ENCODE assay signal across 7 cellular contexts in genomic region chr2:101244373-101244772, GRCh38. TPM values are rescaled to one million over a fixed set of nuclear protein-coding genes. Genes with fewer than 3 reads are reported as not detected.
DNase-seq lines count a peak whose midpoint lies in the region; ATAC-seq, FAIRE-seq and TF ChIP-seq lines count a peak whose summit lies in the region.
"Not testable (repeated sequence)": the region's sequence is repeated elsewhere in the genome, so short reads cannot be mapped to it uniquely, and the experiment has no call there.

No MANE protein-coding gene starts in this region.

- not testable (repeated sequence) for H3K9ac ChIP-seq in HepG2 (ENCODE audit: insufficient read depth, low read depth, low read length)

- H3K4me3 Mint-ChIP-seq in type B pancreatic cell: peak overlapping the region; percentile 60

- not testable (repeated sequence) for TF ChIP-seq CTCF in C4-2B (conservative IDR thresholded peaks at IDR 0.05); PC-9 (conservative IDR thresholded peaks at IDR 0.05); bronchial epithelial cell (IDR thresholded peaks at IDR 0.05; ENCODE audit: insufficient read depth, low read length, severe bottlenecking); HepG2 (CRISPR knock-in tag; IDR thresholded peaks at IDR 0.05); prostate gland (IDR thresholded peaks at IDR 0.05); type B pancreatic cell (conservative IDR thresholded peaks at IDR 0.05)

- TF ChIP-seq RAD21 in HepG2 (CRISPR knock-in tag; IDR thresholded peaks at IDR 0.05): not testable (repeated sequence)

- FAIRE-seq in bronchial epithelial cell (lab: Jason Lieb, UNC); HepG2 (lab: Jason Lieb, UNC): not testable (repeated sequence)

- peaks cover 25% of the 10 kb centered on the region for H3K4me1 ChIP-seq in PC-9 (replicated peaks; ENCODE audit: insufficient read depth)
- H3K4me1 ChIP-seq in HepG2 (ENCODE audit: insufficient read depth, low read length): peaks cover 98% of the 10 kb centered on the region
- H3K4me1 ChIP-seq in prostate gland (replicated peaks): not testable (repeated sequence)

- H3K27ac Mint-ChIP-seq in type B pancreatic cell: peak overlapping the region; percentile 77

- not testable (repeated sequence) for H2AFZ ChIP-seq in PC-9; HepG2 (ENCODE audit: low read length)

- intact Hi-C loops in PC-9 (cut with micrococcal nuclease; ENCODE audit: unreplicated experiment); HepG2 (cut with micrococcal nuclease; ENCODE audit: unreplicated experiment); prostate gland (cut with DNase I): not testable (repeated sequence)

- not testable (repeated sequence) for H3K4me3 ChIP-seq in PC-9; bronchial epithelial cell (ENCODE audit: low read depth, low read length); HepG2 (replicated peaks in 1 of 3; ENCODE audit: insufficient read depth in 1 of 3, low read depth in 2 of 3, low read length in 3 of 3); prostate gland

- H3K27me3 Mint-ChIP-seq in type B pancreatic cell: not testable (repeated sequence)

- not testable (repeated sequence) for H3K79me2 ChIP-seq in PC-9 (ENCODE audit: low read depth); HepG2 (ENCODE audit: insufficient read depth, low read length)

- peak overlapping the region; percentile 83 for H3K27ac ChIP-seq in C4-2B
- not testable (repeated sequence) for H3K27ac ChIP-seq in PC-9; HepG2 (ENCODE audit: extremely low read length, insufficient read depth, low read length)
- peak overlapping the region; percentile 55 to 72 for H3K27ac ChIP-seq in prostate gland

- peaks cover 13% of the 10 kb centered on the region for H3K9me3 Mint-ChIP-seq in type B pancreatic cell

- not testable (repeated sequence) for BruUV-seq in PC-9 (replicated peaks; lab: Mats Ljungman, UMichigan); HepG2 (replicated peaks; lab: Mats Ljungman, UMichigan)

- not testable (repeated sequence) for H3K9me2 ChIP-seq in PC-9 (ENCODE audit: insufficient read depth)

- POLR2A ChIA-PET in PC-9 (lab: Charles Lee; ENCODE audit: unreplicated experiment) (interaction anchor here (0.6 kb wide), 1 partner anchor 348 kb away, joined by 4 read pairs; no protein-coding TSS in a partner anchor), HepG2 (lab: Yijun Ruan, JAX) (interaction anchor here (1.3 to 1.4 kb wide), 2 partner anchors 8 to 37 kb away, joined by 3 to 5 read pairs; no protein-coding TSS in a partner anchor)

- TF ChIP-seq POLR2A in HepG2 (IDR thresholded peaks at IDR 0.05; ENCODE audit: insufficient read depth in 1 of 2, low read depth in 2 of 2, low read length in 2 of 2); prostate gland (IDR thresholded peaks at IDR 0.05): not testable (repeated sequence)

- in situ Hi-C loops in HepG2 (cut with HindIII; ENCODE audit: extremely low pct_ligation_motif_present, low pct_unique_long_range_greater_than_20kb): not testable (repeated sequence)

- not testable (repeated sequence) for ATAC-seq in HepG2

- TF ChIP-seq EP300 in HepG2 (IDR thresholded peaks at IDR 0.05; ENCODE audit: low read depth in 2 of 2, low read length in 2 of 2); HepG2 (CRISPR knock-in tag; IDR thresholded peaks at IDR 0.05; ENCODE audit: borderline replicate concordance): not testable (repeated sequence)

- H3K36me3 ChIP-seq in PC-9 (ENCODE audit: low read depth); bronchial epithelial cell (ENCODE audit: control insufficient read depth, insufficient read depth, low read length); HepG2 (replicated peaks in 1 of 2; ENCODE audit: control insufficient read depth in 1 of 2, insufficient read depth in 2 of 2, low read length in 2 of 2); prostate gland: not testable (repeated sequence)

- not testable (repeated sequence) for H3K36me3 Mint-ChIP-seq in type B pancreatic cell

- H3K4me2 ChIP-seq in PC-9: peak overlapping the region; percentile 64
- H3K4me2 ChIP-seq in HepG2 (ENCODE audit: low read depth, low read length): not testable (repeated sequence)

- CTCF ChIA-PET in PC-9 (lab: Charles Lee); HepG2 (lab: Yijun Ruan, JAX; ENCODE audit: low intra/inter-chr PET ratio, low total read pairs): not testable (repeated sequence)

- peak; percentile 42 for DNase-seq in DMS53 treated with DMSO at 0.1 percent for 48 hours (lab: John Stamatoyannopoulos, UW; ENCODE audit: unreplicated experiment)
- DNase-seq in PC-9: peak in 1 of 2 experiments; percentile 80
- DNase-seq in bronchial epithelial cell (ENCODE audit: low read depth): peak; percentile 58
- DNase-seq in HepG2 (ENCODE audit: low spot score); type B pancreatic cell (ENCODE audit: extremely low spot score, unreplicated experiment): not testable (repeated sequence)
- DNase-seq in prostate gland (ENCODE audit: low spot score): peak; percentile 53

- H3K9me3 ChIP-seq in PC-9 (ENCODE audit: insufficient read depth, low read depth); HepG2 (ENCODE audit: low read length); prostate gland: not testable (repeated sequence)

- not testable (repeated sequence) for H4K20me1 ChIP-seq in PC-9 (ENCODE audit: insufficient read depth); HepG2 (ENCODE audit: insufficient read depth, low read length)

- 93% methylated on average over 4 of the region's 4 CpGs for WGBS in HepG2 (ENCODE audit: low lambda C conversion rate)
- WGBS in prostate gland: 63% methylated on average over 4 of the region's 4 CpGs

- H3K4me1 Mint-ChIP-seq in type B pancreatic cell (ENCODE audit: unreplicated experiment): peaks cover 28% of the 10 kb centered on the region

- H3F3A ChIP-seq in PC-9 (ENCODE audit: insufficient read depth, low read depth): peaks cover 21% of the 10 kb centered on the region

- H3K27me3 ChIP-seq in PC-9 (ENCODE audit: insufficient read depth, low read depth); bronchial epithelial cell (ENCODE audit: control insufficient read depth, insufficient read depth, low read length); HepG2 (ENCODE audit: control insufficient read depth in 1 of 2, insufficient read depth in 2 of 2, low read length in 2 of 2); prostate gland (replicated peaks; ENCODE audit: insufficient read depth): not testable (repeated sequence)

TF ChIP-seq in HepG2, 621 proteins besides CTCF, POLR2A, EP300 and RAD21:
- 0 out of 2 replicates have a peak, but pooled peaks have one; percentile 20 for TF ChIP-seq TBX2 (CRISPR knock-in tag; IDR thresholded peaks at IDR 0.05; ENCODE audit: borderline replicate concordance)
- 0 out of 2 replicates have a peak, but pooled peaks have one; percentile 35 for TF ChIP-seq ATF6 (CRISPR knock-in tag; conservative IDR thresholded peaks at IDR 0.05)

RNA-seq across cellular contexts. Expression of gene CNOT11, which starts 8.3 kb away (rescaled TPM):
- total RNA-seq in PC-9 (2021) (39.0 and 60.6 TPM in 2 replicates), bronchial epithelial cell (10.8 and 15.5 TPM in 2 replicates), HepG2 (2016; rRNA removed; fragmentation: Illumina TruSeq; extraction: Trizol) (100 and 114 TPM in 2 replicates), prostate gland (10 to 100 TPM; 41.0 to 41.4 TPM), type B pancreatic cell (ENCODE audit: low replicate concordance) (64.5 and 69.6 TPM in 2 replicates)
- total RNA-seq in HepG2 (2016; cell fraction: cytosol; rRNA removed; fragmentation: Illumina TruSeq; extraction: Trizol; ENCODE audit: low read depth): 34.2 and 39.4 TPM in 2 replicates
- total RNA-seq in HepG2 (2016; cell fraction: insoluble cytoplasmic fraction; rRNA removed; fragmentation: Illumina TruSeq; extraction: Trizol): 93.7 and 119 TPM in 2 replicates
- 65.8 and 70.3 TPM in 2 replicates for total RNA-seq in HepG2 (2016; cell fraction: membrane; rRNA removed; fragmentation: Illumina TruSeq; extraction: Trizol)
- total RNA-seq in HepG2 (2016; cell fraction: nucleus; rRNA removed; fragmentation: Illumina TruSeq; extraction: Trizol): 79.5 and 91.1 TPM in 2 replicates
- 202 and 209 TPM in 2 replicates for polyA plus RNA-seq in HepG2 (2011; rRNA removed)
- 91.7 and 128 TPM in 2 replicates for polyA plus RNA-seq in HepG2 (2011; cell fraction: cytosol; rRNA removed)
- 359 and 415 TPM in 2 replicates for polyA plus RNA-seq in HepG2 (2011; cell fraction: nucleus; rRNA removed)
- polyA plus RNA-seq in HepG2 (2012): 100 and 126 TPM in 2 replicates
- 35.1 and 35.8 TPM in 2 replicates for polyA plus RNA-seq in HepG2 (2016; cell fraction: cytosol; fragmentation: Illumina TruSeq; extraction: Trizol; ENCODE audit: low read depth)
- 160 and 184 TPM in 2 replicates for polyA plus RNA-seq in HepG2 (2016; cell fraction: insoluble cytoplasmic fraction; fragmentation: Illumina TruSeq; extraction: Trizol; ENCODE audit: low read depth)
- 62.2 and 66.8 TPM in 2 replicates for polyA plus RNA-seq in HepG2 (2016; cell fraction: membrane; fragmentation: Illumina TruSeq; extraction: Trizol; ENCODE audit: low read depth)
- 277 TPM in 2 replicates for polyA plus RNA-seq in HepG2 (2016; cell fraction: nucleus; fragmentation: Illumina TruSeq; extraction: Trizol; ENCODE audit: insufficient read depth, low read depth)
- polyA minus RNA-seq in HepG2 (2011; rRNA and poly(A)+ RNA removed; ENCODE audit: low replicate concordance): 74.3 and 87.7 TPM in 2 replicates
- polyA minus RNA-seq in HepG2 (2011; cell fraction: cytosol; rRNA and poly(A)+ RNA removed): 102 and 132 TPM in 2 replicates
- polyA minus RNA-seq in HepG2 (2011; cell fraction: nucleus; rRNA and poly(A)+ RNA removed): 80.2 and 123 TPM in 2 replicates
